8 cellular contexts compared by ENCODE assay signal in genomic region chr12:57090924-57091632, GRCh38. TPM values are rescaled to one million over a fixed set of nuclear protein-coding genes. Genes with fewer than 3 reads are reported as not detected.
DNase-seq lines count a peak whose midpoint lies in the region; ATAC-seq and TF ChIP-seq lines count a peak whose summit lies in the region.
"Had no signal": no experiment of that assay in that cellular context is flagged by ENCODE, and none has a peak within 500 bp of the region (broad histone marks: within the 10 kb centered on the region; RNA-seq: fewer than 3 reads in every experiment).

No MANE protein-coding gene starts in this region.

- H3K9me3 Mint-ChIP-seq in stimulated activated effector memory CD8-positive, alpha-beta T cell treated with anti-CD3 and anti-CD28 coated beads, Interleukin-12 subunit alpha, Interleukin-12 subunit beta, amount 100 ng/mL, for 72 hours, result no peaks in the 10 kb centered on the region

- H3K4me3 Mint-ChIP-seq in stimulated activated effector memory CD8-positive, alpha-beta T cell treated with anti-CD3 and anti-CD28 coated beads, Interleukin-12 subunit alpha, Interleukin-12 subunit beta, amount 100 ng/mL, for 72 hours, result peak overlapping the region; percentile 98

- no peaks in the 10 kb centered on the region for H3K27me3 ChIP-seq in SU-DHL-6 (ENCODE audit: low read length)
- H3K27me3 ChIP-seq in esophagus muscularis mucosa, result no peaks in the 10 kb centered on the region

- no peaks in the 10 kb centered on the region for H3K9me3 ChIP-seq in SU-DHL-6 (ENCODE audit: insufficient read depth, low read length)
- H3K9me3 ChIP-seq in esophagus muscularis mucosa, result no peaks in the 10 kb centered on the region

- WGBS in esophagus muscularis mucosa, result 41% methylated on average over 18 of the region's 22 CpGs

- TF ChIP-seq POLR2A in esophagus muscularis mucosa (IDR thresholded peaks at IDR 0.05; ENCODE audit: low read depth), result no peak

- peak overlapping the region; percentile 93 for H3K27ac Mint-ChIP-seq in stimulated activated effector memory CD8-positive, alpha-beta T cell treated with anti-CD3 and anti-CD28 coated beads, Interleukin-12 subunit alpha, Interleukin-12 subunit beta, amount 100 ng/mL, for 72 hours

- no peaks in the 10 kb centered on the region for H4K20me1 ChIP-seq in SU-DHL-6 (ENCODE audit: low read depth, low read length)

- H3K4me2 ChIP-seq in SU-DHL-6 (ENCODE audit: low read depth, low read length, poor library complexity, severe bottlenecking), result peak overlapping the region; percentile 85

- in situ Hi-C loops in GM13976 (cut with MboI; ENCODE audit: low sequenced_read_pairs, unreplicated experiment), result no loop called here

- peaks cover 49 to 76% (median 70%) of the 10 kb centered on the region in 4 donors for H3K4me1 ChIP-seq in esophagus muscularis mucosa

- H3K36me3 Mint-ChIP-seq in stimulated activated effector memory CD8-positive, alpha-beta T cell treated with anti-CD3 and anti-CD28 coated beads, Interleukin-12 subunit alpha, Interleukin-12 subunit beta, amount 100 ng/mL, for 72 hours, result peaks cover 95% of the 10 kb centered on the region

- no peak for ATAC-seq in stimulated activated effector memory CD8-positive, alpha-beta T cell treated with anti-CD3 and anti-CD28 coated beads, Interleukin-12 subunit alpha, Interleukin-12 subunit beta, amount 100 ng/mL, for 72 hours
- no peak for ATAC-seq in GM21825 (IDR thresholded peaks at IDR 0.05; ENCODE audit: unreplicated experiment)

- no peak overlapping the region for H2AFZ ChIP-seq in SU-DHL-6 (ENCODE audit: low read depth, low read length, severe bottlenecking)

- H3K4me1 Mint-ChIP-seq in stimulated activated effector memory CD8-positive, alpha-beta T cell treated with anti-CD3 and anti-CD28 coated beads, Interleukin-12 subunit alpha, Interleukin-12 subunit beta, amount 100 ng/mL, for 72 hours, result peaks cover 81% of the 10 kb centered on the region

- DNase-seq in esophagus muscularis mucosa (ENCODE audit: extremely low spot score), result no peak
- DNase-seq in stimulated activated effector memory CD8-positive, alpha-beta T cell treated with anti-CD3 and anti-CD28 coated beads, Interleukin-12 subunit alpha, Interleukin-12 subunit beta, amount 100 ng/mL, for 72 hours (ENCODE audit: low spot score in 2 of 2), result no peak
- no peak for DNase-seq in NCI-H446 treated with DMSO at 0.1 percent for 48 hours (lab: John Stamatoyannopoulos, UW)
- no peak for DNase-seq in GM13976 (ENCODE audit: low spot score)
- DNase-seq: NCI-H1417 treated with DMSO at 0.1 percent for 48 hours had no signal

- peaks cover 9% of the 10 kb centered on the region; the same call in 1 of the 2 replicates for H3K79me2 ChIP-seq in SU-DHL-6 (ENCODE audit: insufficient read depth, low read length)

- no peaks in the 10 kb centered on the region for H3K9me2 ChIP-seq in SU-DHL-6 (replicated peaks; ENCODE audit: insufficient read depth, low read length)

- intact Hi-C loops in esophagus muscularis mucosa (cut with DNase I), result loop anchor here (10.0 kb wide), 1 partner anchor 456 kb away; the partner anchor contains the start of gene BAZ2A

- no peak overlapping the region for H3K27ac ChIP-seq in SU-DHL-6 (ENCODE audit: low read depth, low read length)
- H3K27ac ChIP-seq in esophagus muscularis mucosa (replicated peaks in 1 of 4), result peak overlapping the region; percentile 99 to 100 (median 100)

- no peak overlapping the region for H3K4me3 ChIP-seq in SU-DHL-6 (ENCODE audit: insufficient read depth, low read length, poor library complexity, severe bottlenecking)
- H3K4me3 ChIP-seq in esophagus muscularis mucosa, result peak overlapping the region; percentile 88 to 96 (median 92)

- peaks cover 39% of the 10 kb centered on the region for H3F3A ChIP-seq in SU-DHL-6 (ENCODE audit: insufficient read depth)

- no peaks in the 10 kb centered on the region for H3K36me3 ChIP-seq in SU-DHL-6 (ENCODE audit: low read length)
- peaks cover 20 to 47% (median 45%) of the 10 kb centered on the region in 4 donors for H3K36me3 ChIP-seq in esophagus muscularis mucosa

- H3K9ac ChIP-seq in SU-DHL-6 (ENCODE audit: low read length), result no peak overlapping the region

- TF ChIP-seq CTCF in SU-DHL-6 (IDR thresholded peaks at IDR 0.05; ENCODE audit: insufficient read depth, low read length, poor library complexity, severe bottlenecking), result no peak
- peak; percentile 11 to 39 (median 13) for TF ChIP-seq CTCF in esophagus muscularis mucosa (IDR thresholded peaks at IDR 0.05)
- no peak for TF ChIP-seq CTCF in GM13976 (IDR thresholded peaks at IDR 0.05; ENCODE audit: borderline replicate concordance, control extremely low read depth, extremely low read depth, insufficient read depth, missing control alignments)

- no peak for TF ChIP-seq EP300 in esophagus muscularis mucosa (IDR thresholded peaks at IDR 0.05)

RNA-seq across cellular contexts. Expression of gene NAB2, which starts 2.2 kb away (rescaled TPM):
- total RNA-seq in esophagus muscularis mucosa, result 10 to 100 TPM; 21.6 to 41.5 (median 35.1) TPM

RNA-seq across cellular contexts. Expression of gene NEMP1, which starts 12.5 kb away (rescaled TPM):
- total RNA-seq in esophagus muscularis mucosa, result 10 to 100 TPM in 2 of 4 donors, 1 to 10 TPM in 2; 8.3 to 11.8 (median 10.0) TPM

RNA-seq across cellular contexts. Expression of gene STAT6, which starts 20.1 kb away (rescaled TPM):
- 100 to 1,000 TPM; 111 to 168 (median 157) TPM for total RNA-seq in esophagus muscularis mucosa

RNA-seq across cellular contexts. Expression of gene LRP1, which starts 37.2 kb away (rescaled TPM):
- 100 to 1,000 TPM; 203 to 338 (median 250) TPM for total RNA-seq in esophagus muscularis mucosa

RNA-seq across cellular contexts. Expression of gene MYO1A, which starts 41.1 kb away (rescaled TPM):
- total RNA-seq in esophagus muscularis mucosa, result 1 to 10 TPM in 1 of 4 donors, under 1 TPM in 3; 0.06 to 1.1 (median 0.83) TPM
- total RNA-seq: lung microvascular endothelial cell had no signal

Comparison
In these comparisons a context has a peak if more than half of its experiments do, and no peak if none do; other contexts are left out.
1. CTCF ChIP-seq: peak in esophagus muscularis mucosa (3 of 3); none in SU-DHL-6 (single experiment) and GM13976 (single experiment).